17 cellular contexts compared by ENCODE assay signal in the genomic region with DNA sequence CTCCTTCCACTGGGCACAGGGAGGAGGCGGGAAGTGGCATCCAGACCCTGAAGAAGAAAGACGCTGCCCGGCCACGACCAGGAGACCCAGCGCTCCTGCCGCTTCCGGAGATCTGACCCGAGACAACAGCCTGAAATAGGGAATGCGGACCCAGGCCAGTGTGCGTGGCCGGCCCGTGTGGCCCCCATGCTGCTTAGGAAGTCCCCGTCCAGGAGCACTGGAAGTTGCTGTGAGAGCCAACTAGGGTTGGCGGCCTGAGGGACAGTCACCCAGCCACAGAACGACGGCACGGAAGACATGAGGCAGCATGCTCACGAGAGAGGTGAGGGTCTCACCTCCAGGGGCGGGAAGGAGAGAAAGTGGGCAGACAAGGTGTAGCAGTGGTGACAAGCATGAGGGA. TPM values are rescaled to one million over a fixed set of nuclear protein-coding genes. Genes with fewer than 3 reads are reported as not detected.
DNase-seq lines count a peak whose midpoint lies in the region; ATAC-seq and TF ChIP-seq lines count a peak whose summit lies in the region.
"Had no signal": no experiment of that assay in that cellular context is flagged by ENCODE, and none has a peak within 500 bp of the region (broad histone marks: within the 10 kb centered on the region; RNA-seq: fewer than 3 reads in every experiment).

No MANE protein-coding gene starts in this region.

- peaks cover 34% of the 10 kb centered on the region for H3K36me3 Mint-ChIP-seq in endodermal cell (ENCODE audit: low read depth)
- peaks cover 13% of the 10 kb centered on the region for H3K36me3 Mint-ChIP-seq in progenitor cell of endocrine pancreas (ENCODE audit: insufficient read depth)

- H3K4me1 ChIP-seq in NT2/D1 (ENCODE audit: insufficient read depth, insufficient read length) (peaks cover 38% of the 10 kb centered on the region), endodermal cell (ENCODE audit: control insufficient read depth, insufficient read depth, low read length) (no peaks in the 10 kb centered on the region)
- H3K4me1 ChIP-seq: HAP-1 had no signal

- H3K27me3 Mint-ChIP-seq in endodermal cell (ENCODE audit: insufficient read depth) (no peaks in the 10 kb centered on the region), progenitor cell of endocrine pancreas (no peaks in the 10 kb centered on the region)

- peak overlapping the region; percentile 56 for H3K9ac ChIP-seq in NT2/D1 (ENCODE audit: insufficient read length, low read depth)
- H3K9ac ChIP-seq in endodermal cell (ENCODE audit: extremely low read depth, low read length, poor library complexity, severe bottlenecking) = no peak overlapping the region

- H3K36me3 ChIP-seq in NT2/D1 (ENCODE audit: insufficient read depth, insufficient read length, low read length) = peaks cover 82% of the 10 kb centered on the region
- H3K36me3 ChIP-seq in endodermal cell (ENCODE audit: control insufficient read depth, insufficient read depth, low read length) = peaks cover 45% of the 10 kb centered on the region

- in situ Hi-C loops in GM13976 (cut with MboI; ENCODE audit: low sequenced_read_pairs, unreplicated experiment) = no loop called here

- H3K9me3 Mint-ChIP-seq in endodermal cell = no peaks in the 10 kb centered on the region
- no peaks in the 10 kb centered on the region for H3K9me3 Mint-ChIP-seq in progenitor cell of endocrine pancreas (ENCODE audit: low read depth)
- H3K9me3 Mint-ChIP-seq: CD14-positive monocyte had no signal

- H3K4me1 Mint-ChIP-seq in endodermal cell = no peaks in the 10 kb centered on the region
- H3K4me1 Mint-ChIP-seq in progenitor cell of endocrine pancreas (ENCODE audit: low read depth) = no peaks in the 10 kb centered on the region

- ATAC-seq in HG02623 (IDR thresholded peaks at IDR 0.05; ENCODE audit: unreplicated experiment) = no peak

- H3K4me3 ChIP-seq in NT2/D1 (ENCODE audit: insufficient read length, low read depth) (no peak overlapping the region), endodermal cell (ENCODE audit: low read length) (no peak overlapping the region)
- H3K4me3 ChIP-seq: HAP-1 had no signal

- WGBS in endodermal cell (ENCODE audit: insufficient coverage in 1 of 2, insufficient read length in 1 of 2), 2 experiments = 94 to 97% methylated on average over 18 to 19 of the region's 19 CpGs

- H3K4me3 Mint-ChIP-seq in endodermal cell = no peak overlapping the region
- no peak overlapping the region for H3K4me3 Mint-ChIP-seq in progenitor cell of endocrine pancreas (ENCODE audit: low read depth)
- H3K4me3 Mint-ChIP-seq: CD14-positive monocyte had no signal

- H3K27me3 ChIP-seq in NT2/D1 (ENCODE audit: insufficient read depth, insufficient read length) (no peaks in the 10 kb centered on the region), endodermal cell (ENCODE audit: control insufficient read depth, insufficient read depth, low read length, poor library complexity, severe bottlenecking) (no peaks in the 10 kb centered on the region)

- no peaks in the 10 kb centered on the region for H3K9me3 ChIP-seq in NT2/D1 (ENCODE audit: insufficient read depth, low read length)
- no peaks in the 10 kb centered on the region for H3K9me3 ChIP-seq in endodermal cell (ENCODE audit: control insufficient read depth, low read length)
- H3K9me3 ChIP-seq: HAP-1 had no signal

- H3K27ac Mint-ChIP-seq in endodermal cell (no peak overlapping the region), progenitor cell of endocrine pancreas (peak overlapping the region; percentile 71)

- DNase-seq in GM13976 (ENCODE audit: low spot score) (peak; percentile 20), NT2/D1 (ENCODE audit: low read depth, low spot score) (no peak), endodermal cell (no peak), progenitor cell of endocrine pancreas (ENCODE audit: low spot score, unreplicated experiment) (no peak), NCI-H128 (lab: John Stamatoyannopoulos, UW; ENCODE audit: unreplicated experiment) (no peak)
- DNase-seq in activated CD8-positive, alpha-beta memory T cell treated with anti-CD3 and anti-CD28 coated beads for 24 hours = no peak
- DNase-seq: EL, KBM-7, MV-4-11, NCI-H1436, NCI-H2081 treated with DMSO at 0.1 percent for 48 hours, NCI-H510A treated with DMSO at 0.1 percent for 48 hours, SHP77 had no signal

- TF ChIP-seq CTCF in GM13976 (IDR thresholded peaks at IDR 0.05; ENCODE audit: borderline replicate concordance, control extremely low read depth, extremely low read depth, insufficient read depth, missing control alignments) (no peak), endodermal cell (conservative IDR thresholded peaks at IDR 0.05) (no peak), progenitor cell of endocrine pancreas (IDR thresholded peaks at IDR 0.05; ENCODE audit: unreplicated experiment) (no peak)

- peak overlapping the region; percentile 75 for H3K27ac ChIP-seq in endodermal cell (ENCODE audit: low read depth, low read length)
- H3K27ac ChIP-seq: HL-60 had no signal

RNA-seq across cellular contexts. Expression of a gene that starts 17.0 kb away (rescaled TPM):
- total RNA-seq in endodermal cell (10 to 100 TPM; 86.9 to 98.1 TPM), progenitor cell of endocrine pancreas (182 and 183 TPM in 2 replicates)
- polyA plus RNA-seq in endodermal cell (2013, experiment 1 of 2) = 82.3 TPM
- polyA plus RNA-seq in endodermal cell (2013, experiment 2 of 2) = 77.3 TPM

RNA-seq across cellular contexts. Expression of a gene that starts 25.3 kb away (rescaled TPM):
- total RNA-seq in endodermal cell = 10 to 100 TPM; 41.4 to 41.5 TPM
- polyA plus RNA-seq in endodermal cell (2013, experiment 1 of 2) = 23.0 TPM
- 17.8 TPM for polyA plus RNA-seq in endodermal cell (2013, experiment 2 of 2)
- 42.6 and 45.4 TPM in 2 replicates for total RNA-seq in progenitor cell of endocrine pancreas
